23 cellular contexts compared by ENCODE assay signal in the genomic region with DNA sequence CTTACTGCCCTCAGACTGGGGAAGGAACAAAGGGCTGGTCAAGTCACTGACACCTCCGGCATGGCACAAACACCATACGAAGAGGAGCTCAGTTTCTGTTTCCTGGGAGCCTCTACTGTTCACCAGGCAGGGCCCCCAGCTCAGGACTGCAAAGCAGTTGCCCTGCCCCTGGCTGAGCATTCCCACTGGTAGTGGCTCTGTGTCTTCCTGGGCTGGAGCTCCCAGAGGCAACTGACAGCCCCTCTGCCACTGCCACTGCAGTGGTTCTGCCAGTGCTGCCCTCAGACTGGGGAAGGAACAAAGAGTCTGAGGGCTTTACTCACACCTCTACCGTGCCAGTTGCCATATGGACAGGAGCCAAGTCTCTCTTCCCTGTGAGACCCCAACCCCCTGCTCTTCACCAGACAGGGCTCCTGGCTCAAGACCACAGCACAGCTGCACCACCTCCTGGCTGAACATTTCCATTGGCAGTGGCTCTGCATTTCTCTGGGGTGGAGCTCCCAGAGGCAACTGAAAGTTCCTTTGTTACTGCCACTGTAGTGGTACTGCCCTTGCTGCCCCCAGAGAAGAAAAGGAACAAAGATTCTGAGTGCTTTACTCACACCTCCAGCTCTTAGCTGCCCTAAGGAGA.
DNase-seq lines count a peak whose midpoint lies in the region; ATAC-seq, FAIRE-seq and TF ChIP-seq lines count a peak whose summit lies in the region.
"Had no signal": no experiment of that assay in that cellular context is flagged by ENCODE, and none has a peak within 500 bp of the region (broad histone marks: within the 10 kb centered on the region; RNA-seq: fewer than 3 reads in every experiment).

No MANE protein-coding gene starts in this region.

- no peak for FAIRE-seq in D721Med (lab: Jason Lieb, UNC)
- FAIRE-seq: colon had no signal

- no peak overlapping the region; the same call in 1 of the 2 replicates for H3K27ac ChIP-seq in WERI-Rb-1
- H3K27ac ChIP-seq: tibial nerve had no signal

- DNase-seq in D721Med (ENCODE audit: insufficient read length, low spot score): no peak
- DNase-seq in WERI-Rb-1: peak; percentile 68
- DNase-seq in islet precursor cell: peak; percentile 65
- no peak for DNase-seq in activated CD4-positive, alpha-beta T cell treated with anti-CD3 and anti-CD28 coated beads for 48 hours
- DNase-seq in NCI-H2081 (lab: John Stamatoyannopoulos, UW): no peak
- DNase-seq: activated CD4-positive, alpha-beta T cell treated with anti-CD3 and anti-CD28 coated beads, Interleukin-2, amount 10 ng/mL, durations not matched to agents 7 days and 5 days; activated CD8-positive, alpha-beta memory T cell treated with anti-CD3 and anti-CD28 coated beads, Interleukin-2, amount 50 U/mL, for 4 hours; activated naive CD8-positive, alpha-beta T cell treated with anti-CD3 and anti-CD28 coated beads, Interleukin-2, amount 50 U/mL, for 24 hours; EL; IMR-90; left ventricle myocardium superior; MG63; NCI-H2029; NCI-H510A; SHP77; stimulated activated CD4-positive, alpha-beta T cell treated with anti-CD3 and anti-CD28 coated beads, Interleukin-2, amount 100 ng/mL, for 48 hours; stimulated activated naive CD8-positive, alpha-beta T cell treated with anti-CD3 and anti-CD28 coated beads, Interleukin-15, Interleukin-2, amounts not matched to agents 100 U/mL and 50 U/mL, for 24 hours had no signal

- H3K36me3 ChIP-seq in WERI-Rb-1: no peaks in the 10 kb centered on the region; the same call in 1 of the 2 replicates
- H3K36me3 ChIP-seq: heart left ventricle, MG63 had no signal

- H3K9me3 ChIP-seq in WERI-Rb-1 (ENCODE audit: severe bottlenecking): peaks cover 3% of the 10 kb centered on the region
- H3K9me3 ChIP-seq: MG63 had no signal

- no peak for ATAC-seq in GM21381 (IDR thresholded peaks at IDR 0.05; ENCODE audit: unreplicated experiment)
- ATAC-seq: activated naive CD8-positive, alpha-beta T cell treated with anti-CD3 and anti-CD28 coated beads, Interleukin-2, amount 50 U/mL, for 24 hours; heart left ventricle; left ventricle myocardium superior; stimulated activated naive CD8-positive, alpha-beta T cell treated with anti-CD3 and anti-CD28 coated beads, Interleukin-15, Interleukin-2, amounts not matched to agents 100 U/mL and 50 U/mL, for 24 hours had no signal

- TF ChIP-seq EP300 in Ishikawa (IDR thresholded peaks at IDR 0.05; ENCODE audit: borderline replicate concordance): no peak

- TF ChIP-seq RAD21 in Ishikawa (IDR thresholded peaks at IDR 0.05; ENCODE audit: low read depth): peak; percentile 30; the same call in 1 of the 2 replicates

- H3K4me3 ChIP-seq in WERI-Rb-1 (ENCODE audit: low read depth, low read length): no peak overlapping the region
- H3K4me3 ChIP-seq: heart left ventricle, MG63, smooth muscle cell, tibial nerve had no signal

- no peaks in the 10 kb centered on the region for H3K27me3 ChIP-seq in WERI-Rb-1 (ENCODE audit: insufficient read depth, low read depth, severe bottlenecking)
- H3K27me3 ChIP-seq: heart left ventricle, MG63, tibial nerve had no signal

- TF ChIP-seq CTCF in D721Med (IDR thresholded peaks at IDR 0.05; ENCODE audit: insufficient read depth, missing control alignments): peak; percentile 37
- peak; percentile 62 for TF ChIP-seq CTCF in WERI-Rb-1 (IDR thresholded peaks at IDR 0.05; ENCODE audit: low read depth, low read length)

TF ChIP-seq in Ishikawa, 13 proteins besides CTCF, POLR2A, EP300 and RAD21:
- no peak for TF ChIP-seq TCF12 (IDR thresholded peaks at IDR 0.05; ENCODE audit: low read depth)
- TF ChIP-seq TEAD4 (IDR thresholded peaks at IDR 0.05): no peak
- no peak for TF ChIP-seq TAF1 (IDR thresholded peaks at IDR 0.05; ENCODE audit: low read depth)
- TF ChIP-seq NFIC (IDR thresholded peaks at IDR 0.05): no peak

Comparison
In these comparisons a context has a peak if more than half of its experiments do, and no peak if none do; other contexts are left out.
1. DNase-seq: peak in WERI-Rb-1 (single experiment) and islet precursor cell (single experiment); none in D721Med (single experiment), activated CD4-positive, alpha-beta T cell treated with anti-CD3 and anti-CD28 coated beads for 48 hours (single experiment) and NCI-H2081 (0 of 2).